Comparison of ENCODE assay signal across 8 cellular contexts in genomic region chr5:119953474-119953873, GRCh38.
"Had no signal": no experiment of that assay in that cellular context is flagged by ENCODE, and none has a peak within 500 bp of the region (broad histone marks: within the 10 kb centered on the region; RNA-seq: fewer than 3 reads in every experiment).

No MANE protein-coding gene starts in this region.

- H3K9ac ChIP-seq: KMS-11 had no signal

- H3K27ac ChIP-seq: HL-60, KMS-11 had no signal

- DNase-seq: IMR-90, KBM-7, KG1 had no signal

- H3K4me3 ChIP-seq: K562 had no signal

- FAIRE-seq: HepG2, HTR-8/SVneo, K562 had no signal

- H3K4me2 ChIP-seq: KMS-11 had no signal

- ATAC-seq: HepG2, K562 had no signal
